10 cellular contexts compared by ENCODE assay signal in genomic region chr17:77459018-77459755, GRCh38.
DNase-seq lines count a peak whose midpoint lies in the region; ATAC-seq, FAIRE-seq and TF ChIP-seq lines count a peak whose summit lies in the region.
"Had no signal": no experiment of that assay in that cellular context is flagged by ENCODE, and none has a peak within 500 bp of the region (broad histone marks: within the 10 kb centered on the region; RNA-seq: fewer than 3 reads in every experiment).

No MANE protein-coding gene starts in this region.

- no peaks in the 10 kb centered on the region for H3K36me3 ChIP-seq in CD8-positive, alpha-beta T cell (ENCODE audit: insufficient read depth, low read length)
- H3K36me3 ChIP-seq in NT2/D1 (ENCODE audit: insufficient read depth, insufficient read length, low read length) (peaks cover 60% of the 10 kb centered on the region), GM12878 (ENCODE audit: control insufficient read depth in 2 of 2, insufficient read depth in 2 of 2, low read length in 1 of 2) (peaks cover 8 to 14% of the 10 kb centered on the region in 2 experiments), trophoblast cell (ENCODE audit: control insufficient read depth in 1 of 2, insufficient read depth in 2 of 2, low read length in 2 of 2) (peaks cover 2 to 7% of the 10 kb centered on the region in 2 experiments)

- TF ChIP-seq CTCF in CD8-positive, alpha-beta T cell (IDR thresholded peaks at IDR 0.05): no peak
- TF ChIP-seq CTCF in GM12878 (IDR thresholded peaks at IDR 0.05 in 2 of 3, conservative IDR thresholded peaks at IDR 0.05 in 1 of 3; ENCODE audit: control insufficient read depth in 2 of 3, extremely low read depth in 1 of 3, insufficient read depth in 1 of 3, low read depth in 3 of 3, low read length in 3 of 3): no peak

- in situ Hi-C loops in GM12878 (cut with MboI): loop anchor here (10.0 to 25.0 kb wide), 2 partner anchors 696 to 1197 kb away; partner anchors contain the start of gene UBALD2

- H3K4me2 ChIP-seq in GM12878 (ENCODE audit: control insufficient read depth, insufficient read depth): peak overlapping the region; percentile 98
- no peak overlapping the region for H3K4me2 ChIP-seq in trophoblast cell (ENCODE audit: low read length)

- no peak overlapping the region for H2BK120ac ChIP-seq in trophoblast cell (ENCODE audit: insufficient read depth, low read length, poor library complexity)

- H2BK5ac ChIP-seq in trophoblast cell (ENCODE audit: low read depth, low read length, poor library complexity): peak overlapping the region; percentile 14

- no peak for ATAC-seq in CD8-positive, alpha-beta T cell
- ATAC-seq in GM12878: no peak
- ATAC-seq in GM21367 (IDR thresholded peaks at IDR 0.05; ENCODE audit: unreplicated experiment): no peak
- ATAC-seq in GM19324 (IDR thresholded peaks at IDR 0.05; ENCODE audit: low FRiP score, unreplicated experiment): no peak

- H3K18ac ChIP-seq in trophoblast cell (ENCODE audit: low read length): peak overlapping the region; percentile 76

- peak overlapping the region; percentile 86 for H3K27ac ChIP-seq in CD8-positive, alpha-beta T cell (ENCODE audit: low read depth, low read length)
- H3K27ac ChIP-seq in GM12878 (ENCODE audit: control insufficient read depth, insufficient read depth) (peak overlapping the region; percentile 99), trophoblast cell (ENCODE audit: low read depth, low read length) (no peak overlapping the region)
- H3K27ac ChIP-seq: SJSA1 had no signal

- peak overlapping the region; percentile 1 for H3K23ac ChIP-seq in trophoblast cell (ENCODE audit: low read length)

- H3K9me3 Mint-ChIP-seq in CD8-positive, alpha-beta T cell: no peaks in the 10 kb centered on the region

- POLR2A ChIA-PET in CD8-positive, alpha-beta T cell (lab: Charles Lee): interaction anchor here (0.7 to 9.0 kb wide), 19 partner anchors 8 to 128 kb away, joined by 3 to 242 read pairs (median 4); no protein-coding TSS in a partner anchor
- POLR2A ChIA-PET in GM12878 (lab: Charles Lee): interaction anchor here (1.2 to 6.6 kb wide), 7 partner anchors 10 to 134 kb away, joined by 3 to 47 read pairs (median 12); no protein-coding TSS in a partner anchor

- H3K27me3 ChIP-seq in CD8-positive, alpha-beta T cell (ENCODE audit: insufficient read depth, low read length): no peaks in the 10 kb centered on the region
- no peaks in the 10 kb centered on the region for H3K27me3 ChIP-seq in NT2/D1 (ENCODE audit: insufficient read depth, insufficient read length)
- no peaks in the 10 kb centered on the region for H3K27me3 ChIP-seq in GM12878 (replicated peaks in 1 of 2; ENCODE audit: control insufficient read depth in 2 of 2, insufficient read depth in 2 of 2, low read length in 1 of 2)
- H3K27me3 ChIP-seq in trophoblast cell (ENCODE audit: insufficient read depth, low read length): no peaks in the 10 kb centered on the region
- H3K27me3 ChIP-seq: SJSA1 had no signal

- H3K4me3 ChIP-seq in CD8-positive, alpha-beta T cell (ENCODE audit: low read depth, low read length): peak overlapping the region; percentile 99
- H3K4me3 ChIP-seq in NT2/D1 (ENCODE audit: insufficient read length, low read depth): no peak overlapping the region
- peak overlapping the region; percentile 71 for H3K4me3 ChIP-seq in GM12878
- peak overlapping the region; percentile 8 for H3K4me3 ChIP-seq in trophoblast cell (ENCODE audit: low read depth, low read length)
- H3K4me3 ChIP-seq: SJSA1 had no signal

- BruUV-seq in GM12878 (replicated peaks; lab: Mats Ljungman, UMichigan): no TSS peak

- H3K79me2 ChIP-seq in GM12878 (ENCODE audit: control insufficient read depth, insufficient read depth, low read length): peaks cover 94% of the 10 kb centered on the region
- peaks cover 45% of the 10 kb centered on the region for H3K79me2 ChIP-seq in trophoblast cell (ENCODE audit: control insufficient read depth, insufficient read depth, low read length, poor library complexity)

- H3K4me3 Mint-ChIP-seq in CD8-positive, alpha-beta T cell: peak overlapping the region; percentile 94

- CTCF ChIA-PET in CD8-positive, alpha-beta T cell (lab: Charles Lee): interaction anchor here (0.7 to 4.2 kb wide), 18 partner anchors 14 to 127 kb away, joined by 3 to 19 read pairs (median 4); no protein-coding TSS in a partner anchor
- CTCF ChIA-PET in GM12878 (lab: Yijun Ruan, JAX): interaction anchor here (0.6 to 3.1 kb wide), 9 partner anchors 9 to 76 kb away, joined by 3 to 14 read pairs (median 6); no protein-coding TSS in a partner anchor

- no peak for FAIRE-seq in GM12878 (lab: Jason Lieb, UNC)

- peak overlapping the region; percentile 79 for H4K91ac ChIP-seq in trophoblast cell (ENCODE audit: low read depth, low read length)

- SMC1A ChIA-PET in GM12878 (lab: Charles Lee; ENCODE audit: uncharacterized antibody, unreplicated experiment): interaction anchor here (0.9 to 9.1 kb wide), 13 partner anchors 8 to 136 kb away, joined by 3 to 96 read pairs (median 4); no protein-coding TSS in a partner anchor

- H3K27ac Mint-ChIP-seq in CD8-positive, alpha-beta T cell: peak overlapping the region; percentile 100

- peak overlapping the region; percentile 41 for H4K12ac ChIP-seq in trophoblast cell (ENCODE audit: low read depth, low read length)

- H3K14ac ChIP-seq in trophoblast cell (ENCODE audit: low read length): peak overlapping the region; percentile 23

- no peak for TF ChIP-seq RAD21 in GM12878 (IDR thresholded peaks at IDR 0.05; ENCODE audit: insufficient read depth, low read depth, low read length)

- RAD21 ChIA-PET in GM12878 (lab: Charles Lee; ENCODE audit: unreplicated experiment): interaction anchor here (0.7 to 6.9 kb wide), 9 partner anchors 9 to 138 kb away, joined by 3 to 63 read pairs (median 20); no protein-coding TSS in a partner anchor

- no peak for DNase-seq in CD8-positive, alpha-beta T cell
- no peak for DNase-seq in NT2/D1 (ENCODE audit: low read depth, low spot score)
- no peak for DNase-seq in GM12878 (ENCODE audit: low read depth, low spot score)
- no peak for DNase-seq in trophoblast cell
- no peak for DNase-seq in posterior vena cava (ENCODE audit: low spot score)
- no peak for DNase-seq in islet precursor cell
- DNase-seq: activated gamma-delta T cell had no signal

- H4K20me1 ChIP-seq in GM12878 (ENCODE audit: control insufficient read depth, insufficient read depth): no peaks in the 10 kb centered on the region

- H3K9ac ChIP-seq in NT2/D1 (ENCODE audit: insufficient read length, low read depth) (peak overlapping the region; percentile 24), GM12878 (ENCODE audit: control insufficient read depth, insufficient read depth, low read length) (peak overlapping the region; percentile 90), trophoblast cell (ENCODE audit: low read length) (no peak overlapping the region)

- H2AFZ ChIP-seq in GM12878 (ENCODE audit: control insufficient read depth, low read depth, low read length): no peak overlapping the region
- peak overlapping the region; percentile 40 for H2AFZ ChIP-seq in trophoblast cell (ENCODE audit: insufficient read depth, low read length, poor library complexity)

- peak overlapping the region; percentile 61 for H2BK12ac ChIP-seq in trophoblast cell (ENCODE audit: low read length)

- H3K27me3 Mint-ChIP-seq in CD8-positive, alpha-beta T cell (ENCODE audit: low read depth): no peaks in the 10 kb centered on the region

- H3K36me3 Mint-ChIP-seq in CD8-positive, alpha-beta T cell: peaks cover 30% of the 10 kb centered on the region

- H4K8ac ChIP-seq in trophoblast cell (ENCODE audit: low read depth, low read length): peak overlapping the region; percentile 39

- no peak for TF ChIP-seq EP300 in GM12878 (IDR thresholded peaks at IDR 0.05; ENCODE audit: borderline replicate concordance in 1 of 2, control insufficient read depth in 1 of 2, low read depth in 2 of 2, low read length in 2 of 2)

- peak overlapping the region; percentile 82 for H3K4ac ChIP-seq in trophoblast cell (ENCODE audit: low read depth, low read length)

- H3K9me3 ChIP-seq in CD8-positive, alpha-beta T cell (ENCODE audit: low read length): no peaks in the 10 kb centered on the region
- H3K9me3 ChIP-seq in NT2/D1 (ENCODE audit: insufficient read depth, low read length) (no peaks in the 10 kb centered on the region), GM12878 (replicated peaks; ENCODE audit: control insufficient read depth, insufficient read depth, low read length) (no peaks in the 10 kb centered on the region), trophoblast cell (ENCODE audit: insufficient read depth, low read depth, low read length) (no peaks in the 10 kb centered on the region)
- H3K9me3 ChIP-seq: SJSA1 had no signal

- H3K4me1 Mint-ChIP-seq in CD8-positive, alpha-beta T cell (ENCODE audit: low read depth): peaks cover 78% of the 10 kb centered on the region

- H3K4me1 ChIP-seq in CD8-positive, alpha-beta T cell (ENCODE audit: insufficient read depth, low read length): peaks cover 86% of the 10 kb centered on the region
- H3K4me1 ChIP-seq in NT2/D1 (ENCODE audit: insufficient read depth, insufficient read length) (peaks cover 26% of the 10 kb centered on the region), GM12878 (ENCODE audit: control insufficient read depth, insufficient read depth, low read length) (peaks cover 77% of the 10 kb centered on the region), trophoblast cell (ENCODE audit: control insufficient read depth in 1 of 2, insufficient read depth in 2 of 2, low read length in 2 of 2) (peaks cover 36 to 49% of the 10 kb centered on the region in 2 experiments)

- WGBS in GM12878 (ENCODE audit: insufficient coverage, insufficient replicate concordance, low lambda C conversion rate, missing lambda C conversion rate): 5% methylated on average over 18 of the region's 19 CpGs
- WGBS in trophoblast cell (ENCODE audit: extremely low coverage, insufficient coverage, insufficient read length): no CpG with 5 or more reads among the region's 19 CpGs

- TF ChIP-seq POLR2A in GM12878 (IDR thresholded peaks at IDR 0.05; ENCODE audit: low read depth, low read length): no peak

- intact Hi-C loops in CD8-positive, alpha-beta T cell (cut with DNase I, micrococcal nuclease): loop anchor here (2.0 to 10.0 kb wide), 6 partner anchors 14 to 1296 kb away; partner anchors contain the start of genes MFSD11 (in 1 of the 2), SRSF2 (in 1 of the 2), TMC8 (in 1 of the 2) and TNRC6C (in 1 of the 2)
- intact Hi-C loops in GM12878 (cut with micrococcal nuclease; ENCODE audit: unreplicated experiment): no loop called here
- intact Hi-C loops in posterior vena cava (cut with DNase I): no loop called here

- peaks cover 22% of the 10 kb centered on the region for H3K79me1 ChIP-seq in trophoblast cell (ENCODE audit: low read length)

- H2AK5ac ChIP-seq in trophoblast cell (ENCODE audit: low read length): peak overlapping the region; percentile 38

TF ChIP-seq in GM12878, 131 proteins besides CTCF, POLR2A, EP300 and RAD21 (continues in another document):
- peak in 1 of 2 experiments; percentile 22; a peak in 1 of 4 replicates for TF ChIP-seq BHLHE40 (IDR thresholded peaks at IDR 0.05; ENCODE audit: borderline replicate concordance in 1 of 2, low read depth in 2 of 2, low read length in 1 of 2)
- no peak for TF ChIP-seq JUNB (IDR thresholded peaks at IDR 0.05)

Comparison
In these comparisons a context has a peak if more than half of its experiments do, and no peak if none do; other contexts are left out.
1. intact Hi-C loops: an anchor here in CD8-positive, alpha-beta T cell (2.0 to 10.0 kb wide); none called in GM12878 and posterior vena cava.